ENCODE assay signal across 1 cellular context in the genomic region with DNA sequence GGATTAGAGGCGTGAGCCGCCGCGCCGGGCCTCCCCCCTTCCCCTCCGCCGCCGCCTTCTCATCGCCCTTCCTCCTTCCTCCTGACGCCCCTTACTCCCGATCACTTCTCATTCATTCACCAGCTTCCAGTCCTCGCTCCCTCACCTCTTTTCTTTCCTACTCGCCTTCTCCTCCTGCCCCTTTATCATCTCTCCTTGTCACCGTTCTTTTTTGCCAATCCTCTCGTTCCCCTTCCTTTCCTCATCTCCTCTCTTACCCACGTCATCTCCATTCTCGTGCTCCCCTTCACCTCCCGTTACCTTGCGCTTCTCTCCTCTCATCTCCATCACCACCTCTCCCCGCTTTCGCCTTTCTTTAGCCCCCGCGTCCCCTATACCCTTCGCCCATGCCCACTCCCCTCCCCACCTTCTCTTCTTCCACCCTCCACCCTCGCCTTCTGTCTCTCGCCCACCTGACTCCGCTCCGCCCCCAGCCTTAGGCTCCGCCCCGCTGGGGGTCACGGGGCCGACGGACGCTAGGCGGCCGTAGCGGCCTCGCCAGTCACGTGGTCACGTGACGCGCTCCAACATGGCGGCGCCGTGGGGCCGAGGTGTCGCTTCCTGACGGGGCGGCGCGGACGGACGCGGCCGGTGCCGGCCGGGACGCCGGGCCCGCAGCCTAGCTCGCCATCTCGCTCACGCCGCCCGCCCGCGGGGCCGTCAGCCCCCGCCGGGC.
TF ChIP-seq lines count a peak whose summit lies in the region.

A gene (plus strand): TSS at position 544 of the 715 bp plus-strand sequence. CDS start 179 bp downstream, outside the sequence.

TF ChIP-seq in HepG2, 621 proteins besides CTCF, POLR2A, EP300 and RAD21 (continued from another document and continues in another):
- TF ChIP-seq, protein P1, sequence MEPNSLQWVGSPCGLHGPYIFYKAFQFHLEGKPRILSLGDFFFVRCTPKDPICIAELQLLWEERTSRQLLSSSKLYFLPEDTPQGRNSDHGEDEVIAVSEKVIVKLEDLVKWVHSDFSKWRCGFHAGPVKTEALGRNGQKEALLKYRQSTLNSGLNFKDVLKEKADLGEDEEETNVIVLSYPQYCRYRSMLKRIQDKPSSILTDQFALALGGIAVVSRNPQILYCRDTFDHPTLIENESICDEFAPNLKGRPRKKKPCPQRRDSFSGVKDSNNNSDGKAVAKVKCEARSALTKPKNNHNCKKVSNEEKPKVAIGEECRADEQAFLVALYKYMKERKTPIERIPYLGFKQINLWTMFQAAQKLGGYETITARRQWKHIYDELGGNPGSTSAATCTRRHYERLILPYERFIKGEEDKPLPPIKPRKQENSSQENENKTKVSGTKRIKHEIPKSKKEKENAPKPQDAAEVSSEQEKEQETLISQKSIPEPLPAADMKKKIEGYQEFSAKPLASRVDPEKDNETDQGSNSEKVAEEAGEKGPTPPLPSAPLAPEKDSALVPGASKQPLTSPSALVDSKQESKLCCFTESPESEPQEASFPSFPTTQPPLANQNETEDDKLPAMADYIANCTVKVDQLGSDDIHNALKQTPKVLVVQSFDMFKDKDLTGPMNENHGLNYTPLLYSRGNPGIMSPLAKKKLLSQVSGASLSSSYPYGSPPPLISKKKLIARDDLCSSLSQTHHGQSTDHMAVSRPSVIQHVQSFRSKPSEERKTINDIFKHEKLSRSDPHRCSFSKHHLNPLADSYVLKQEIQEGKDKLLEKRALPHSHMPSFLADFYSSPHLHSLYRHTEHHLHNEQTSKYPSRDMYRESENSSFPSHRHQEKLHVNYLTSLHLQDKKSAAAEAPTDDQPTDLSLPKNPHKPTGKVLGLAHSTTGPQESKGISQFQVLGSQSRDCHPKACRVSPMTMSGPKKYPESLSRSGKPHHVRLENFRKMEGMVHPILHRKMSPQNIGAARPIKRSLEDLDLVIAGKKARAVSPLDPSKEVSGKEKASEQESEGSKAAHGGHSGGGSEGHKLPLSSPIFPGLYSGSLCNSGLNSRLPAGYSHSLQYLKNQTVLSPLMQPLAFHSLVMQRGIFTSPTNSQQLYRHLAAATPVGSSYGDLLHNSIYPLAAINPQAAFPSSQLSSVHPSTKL (CRISPR knock-in tag; IDR thresholded peaks at IDR 0.05), result peak; percentile 76
- TF ChIP-seq ZFX (CRISPR knock-in tag; IDR thresholded peaks at IDR 0.05; ENCODE audit: low read depth) (no peak), ZNF205 (CRISPR knock-in tag; IDR thresholded peaks at IDR 0.05) (0 out of 2 replicates have a peak, but pooled peaks have one; percentile 21), KDM5A (IDR thresholded peaks at IDR 0.05; ENCODE audit: borderline replicate concordance, low read length) (peak; percentile 93), JARID2 (CRISPR knock-in tag; IDR thresholded peaks at IDR 0.05; ENCODE audit: insufficient replicate concordance) (no peak), HES4 (CRISPR knock-in tag; IDR thresholded peaks at IDR 0.05; ENCODE audit: borderline replicate concordance) (peak; percentile 94), SPEN (CRISPR knock-in tag; IDR thresholded peaks at IDR 0.05; ENCODE audit: low read depth) (peak; percentile 93; the same call in 1 of the 2 replicates), ZNF264 (CRISPR knock-in tag; IDR thresholded peaks at IDR 0.05) (peak; percentile 50; the same call in 1 of the 2 replicates), ZNF431 (CRISPR knock-in tag; IDR thresholded peaks at IDR 0.05; ENCODE audit: borderline replicate concordance, low read depth) (peak; percentile 65; the same call in 1 of the 2 replicates), ZFP37 (CRISPR knock-in tag; IDR thresholded peaks at IDR 0.05; ENCODE audit: borderline replicate concordance) (peak; percentile 65; the same call in 1 of the 2 replicates), ZNF33B (CRISPR knock-in tag; IDR thresholded peaks at IDR 0.05) (peak; percentile 69; the same call in 1 of the 2 replicates), KLF13 (CRISPR knock-in tag; IDR thresholded peaks at IDR 0.05) (no peak), PAF1 (CRISPR knock-in tag; IDR thresholded peaks at IDR 0.05) (no peak), ARNT (IDR thresholded peaks at IDR 0.05) (peak; percentile 98), CBX5 (CRISPR knock-in tag; IDR thresholded peaks at IDR 0.05; ENCODE audit: borderline replicate concordance) (no peak), MAFG (CRISPR knock-in tag; IDR thresholded peaks at IDR 0.05) (no peak), NFYC (CRISPR knock-in tag; IDR thresholded peaks at IDR 0.05) (peak; percentile 34; the same call in 1 of the 2 replicates), ZFYVE20 (CRISPR knock-in tag; IDR thresholded peaks at IDR 0.05; ENCODE audit: borderline replicate concordance, low read depth) (peak; percentile 24; the same call in 1 of the 2 replicates), DR1 (CRISPR knock-in tag; IDR thresholded peaks at IDR 0.05) (peak; percentile 72; the same call in 1 of the 2 replicates), MAFF (IDR thresholded peaks at IDR 0.05; ENCODE audit: low read depth, low read length) (no peak), XRCC5 (optimal IDR thresholded peaks at IDR 0.05; ENCODE audit: low read length) (no peak), ZNF670 (CRISPR knock-in tag; IDR thresholded peaks at IDR 0.05; ENCODE audit: borderline replicate concordance) (no peak), MXD4 (CRISPR knock-in tag; IDR thresholded peaks at IDR 0.05) (no peak; the same call in none of the 2 replicates), ISX (CRISPR knock-in tag; conservative IDR thresholded peaks at IDR 0.05) (no peak), KDM5B (CRISPR knock-in tag; IDR thresholded peaks at IDR 0.05; ENCODE audit: borderline replicate concordance) (peak; percentile 22; the same call in 1 of the 2 replicates), GABPB1 (CRISPR knock-in tag; IDR thresholded peaks at IDR 0.05) (peak; percentile 85)
- TF ChIP-seq, protein P2, sequence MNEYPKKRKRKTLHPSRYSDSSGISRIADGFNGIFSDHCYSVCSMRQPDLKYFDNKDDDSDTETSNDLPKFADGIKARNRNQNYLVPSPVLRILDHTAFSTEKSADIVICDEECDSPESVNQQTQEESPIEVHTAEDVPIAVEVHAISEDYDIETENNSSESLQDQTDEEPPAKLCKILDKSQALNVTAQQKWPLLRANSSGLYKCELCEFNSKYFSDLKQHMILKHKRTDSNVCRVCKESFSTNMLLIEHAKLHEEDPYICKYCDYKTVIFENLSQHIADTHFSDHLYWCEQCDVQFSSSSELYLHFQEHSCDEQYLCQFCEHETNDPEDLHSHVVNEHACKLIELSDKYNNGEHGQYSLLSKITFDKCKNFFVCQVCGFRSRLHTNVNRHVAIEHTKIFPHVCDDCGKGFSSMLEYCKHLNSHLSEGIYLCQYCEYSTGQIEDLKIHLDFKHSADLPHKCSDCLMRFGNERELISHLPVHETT (CRISPR knock-in tag; conservative IDR thresholded peaks at IDR 0.05), result peak; percentile 90; the same call in 1 of the 2 replicates
- TF ChIP-seq, protein P3, sequence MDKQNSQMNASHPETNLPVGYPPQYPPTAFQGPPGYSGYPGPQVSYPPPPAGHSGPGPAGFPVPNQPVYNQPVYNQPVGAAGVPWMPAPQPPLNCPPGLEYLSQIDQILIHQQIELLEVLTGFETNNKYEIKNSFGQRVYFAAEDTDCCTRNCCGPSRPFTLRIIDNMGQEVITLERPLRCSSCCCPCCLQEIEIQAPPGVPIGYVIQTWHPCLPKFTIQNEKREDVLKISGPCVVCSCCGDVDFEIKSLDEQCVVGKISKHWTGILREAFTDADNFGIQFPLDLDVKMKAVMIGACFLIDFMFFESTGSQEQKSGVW (CRISPR knock-in tag; IDR thresholded peaks at IDR 0.05; ENCODE audit: borderline replicate concordance), result no peak
- TF ChIP-seq, protein P4, sequence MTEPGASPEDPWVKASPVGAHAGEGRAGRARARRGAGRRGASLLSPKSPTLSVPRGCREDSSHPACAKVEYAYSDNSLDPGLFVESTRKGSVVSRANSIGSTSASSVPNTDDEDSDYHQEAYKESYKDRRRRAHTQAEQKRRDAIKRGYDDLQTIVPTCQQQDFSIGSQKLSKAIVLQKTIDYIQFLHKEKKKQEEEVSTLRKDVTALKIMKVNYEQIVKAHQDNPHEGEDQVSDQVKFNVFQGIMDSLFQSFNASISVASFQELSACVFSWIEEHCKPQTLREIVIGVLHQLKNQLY (CRISPR knock-in tag; IDR thresholded peaks at IDR 0.05), result peak; percentile 97
- TF ChIP-seq, protein P5, sequence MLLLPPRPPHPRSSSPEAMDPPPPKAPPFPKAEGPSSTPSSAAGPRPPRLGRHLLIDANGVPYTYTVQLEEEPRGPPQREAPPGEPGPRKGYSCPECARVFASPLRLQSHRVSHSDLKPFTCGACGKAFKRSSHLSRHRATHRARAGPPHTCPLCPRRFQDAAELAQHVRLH (CRISPR knock-in tag; IDR thresholded peaks at IDR 0.05; ENCODE audit: borderline replicate concordance, low read depth), result peak; percentile 68; the same call in 1 of the 2 replicates
- TF ChIP-seq, protein P6, sequence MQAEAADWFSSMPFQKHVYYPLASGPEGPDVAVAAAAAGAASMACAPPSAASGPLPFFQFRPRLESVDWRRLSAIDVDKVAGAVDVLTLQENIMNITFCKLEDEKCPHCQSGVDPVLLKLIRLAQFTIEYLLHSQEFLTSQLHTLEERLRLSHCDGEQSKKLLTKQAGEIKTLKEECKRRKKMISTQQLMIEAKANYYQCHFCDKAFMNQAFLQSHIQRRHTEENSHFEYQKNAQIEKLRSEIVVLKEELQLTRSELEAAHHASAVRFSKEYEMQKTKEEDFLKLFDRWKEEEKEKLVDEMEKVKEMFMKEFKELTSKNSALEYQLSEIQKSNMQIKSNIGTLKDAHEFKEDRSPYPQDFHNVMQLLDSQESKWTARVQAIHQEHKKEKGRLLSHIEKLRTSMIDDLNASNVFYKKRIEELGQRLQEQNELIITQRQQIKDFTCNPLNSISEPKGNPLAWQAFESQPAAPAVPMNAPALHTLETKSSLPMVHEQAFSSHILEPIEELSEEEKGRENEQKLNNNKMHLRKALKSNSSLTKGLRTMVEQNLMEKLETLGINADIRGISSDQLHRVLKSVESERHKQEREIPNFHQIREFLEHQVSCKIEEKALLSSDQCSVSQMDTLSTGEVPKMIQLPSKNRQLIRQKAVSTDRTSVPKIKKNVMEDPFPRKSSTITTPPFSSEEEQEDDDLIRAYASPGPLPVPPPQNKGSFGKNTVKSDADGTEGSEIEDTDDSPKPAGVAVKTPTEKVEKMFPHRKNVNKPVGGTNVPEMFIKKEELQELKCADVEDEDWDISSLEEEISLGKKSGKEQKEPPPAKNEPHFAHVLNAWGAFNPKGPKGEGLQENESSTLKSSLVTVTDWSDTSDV (CRISPR knock-in tag; IDR thresholded peaks at IDR 0.05), result no peak; the same call in 1 of the 2 replicates
- TF ChIP-seq, protein P7, sequence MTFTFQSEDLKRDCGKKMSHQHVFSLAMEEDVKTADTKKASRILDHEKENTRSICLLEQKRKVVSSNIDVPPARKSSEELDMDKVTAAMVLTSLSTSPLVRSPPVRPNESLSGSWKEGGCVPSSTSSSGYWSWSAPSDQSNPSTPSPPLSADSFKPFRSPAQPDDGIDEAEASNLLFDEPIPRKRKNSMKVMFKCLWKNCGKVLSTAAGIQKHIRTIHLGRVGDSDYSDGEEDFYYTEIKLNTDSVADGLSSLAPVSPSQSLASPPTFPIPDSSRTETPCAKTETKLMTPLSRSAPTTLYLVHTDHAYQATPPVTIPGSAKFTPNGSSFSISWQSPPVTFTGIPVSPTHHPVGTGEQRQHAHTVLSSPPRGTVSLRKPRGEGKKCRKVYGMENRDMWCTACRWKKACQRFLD (CRISPR knock-in tag; IDR thresholded peaks at IDR 0.05; ENCODE audit: borderline replicate concordance), result no peak
- TF ChIP-seq, protein P8, sequence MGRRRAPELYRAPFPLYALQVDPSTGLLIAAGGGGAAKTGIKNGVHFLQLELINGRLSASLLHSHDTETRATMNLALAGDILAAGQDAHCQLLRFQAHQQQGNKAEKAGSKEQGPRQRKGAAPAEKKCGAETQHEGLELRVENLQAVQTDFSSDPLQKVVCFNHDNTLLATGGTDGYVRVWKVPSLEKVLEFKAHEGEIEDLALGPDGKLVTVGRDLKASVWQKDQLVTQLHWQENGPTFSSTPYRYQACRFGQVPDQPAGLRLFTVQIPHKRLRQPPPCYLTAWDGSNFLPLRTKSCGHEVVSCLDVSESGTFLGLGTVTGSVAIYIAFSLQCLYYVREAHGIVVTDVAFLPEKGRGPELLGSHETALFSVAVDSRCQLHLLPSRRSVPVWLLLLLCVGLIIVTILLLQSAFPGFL (CRISPR knock-in tag; IDR thresholded peaks at IDR 0.05), result no peak
- TF ChIP-seq, protein P9, sequence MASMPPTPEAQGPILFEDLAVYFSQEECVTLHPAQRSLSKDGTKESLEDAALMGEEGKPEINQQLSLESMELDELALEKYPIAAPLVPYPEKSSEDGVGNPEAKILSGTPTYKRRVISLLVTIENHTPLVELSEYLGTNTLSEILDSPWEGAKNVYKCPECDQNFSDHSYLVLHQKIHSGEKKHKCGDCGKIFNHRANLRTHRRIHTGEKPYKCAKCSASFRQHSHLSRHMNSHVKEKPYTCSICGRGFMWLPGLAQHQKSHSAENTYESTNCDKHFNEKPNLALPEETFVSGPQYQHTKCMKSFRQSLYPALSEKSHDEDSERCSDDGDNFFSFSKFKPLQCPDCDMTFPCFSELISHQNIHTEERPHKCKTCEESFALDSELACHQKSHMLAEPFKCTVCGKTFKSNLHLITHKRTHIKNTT (CRISPR knock-in tag; IDR thresholded peaks at IDR 0.05), result no peak; the same call in 1 of the 2 replicates
- TF ChIP-seq, protein P10, sequence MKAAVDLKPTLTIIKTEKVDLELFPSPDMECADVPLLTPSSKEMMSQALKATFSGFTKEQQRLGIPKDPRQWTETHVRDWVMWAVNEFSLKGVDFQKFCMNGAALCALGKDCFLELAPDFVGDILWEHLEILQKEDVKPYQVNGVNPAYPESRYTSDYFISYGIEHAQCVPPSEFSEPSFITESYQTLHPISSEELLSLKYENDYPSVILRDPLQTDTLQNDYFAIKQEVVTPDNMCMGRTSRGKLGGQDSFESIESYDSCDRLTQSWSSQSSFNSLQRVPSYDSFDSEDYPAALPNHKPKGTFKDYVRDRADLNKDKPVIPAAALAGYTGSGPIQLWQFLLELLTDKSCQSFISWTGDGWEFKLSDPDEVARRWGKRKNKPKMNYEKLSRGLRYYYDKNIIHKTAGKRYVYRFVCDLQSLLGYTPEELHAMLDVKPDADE (CRISPR knock-in tag; IDR thresholded peaks at IDR 0.05), result peak; percentile 77; the same call in 1 of the 2 replicates
- TF ChIP-seq, protein P11, sequence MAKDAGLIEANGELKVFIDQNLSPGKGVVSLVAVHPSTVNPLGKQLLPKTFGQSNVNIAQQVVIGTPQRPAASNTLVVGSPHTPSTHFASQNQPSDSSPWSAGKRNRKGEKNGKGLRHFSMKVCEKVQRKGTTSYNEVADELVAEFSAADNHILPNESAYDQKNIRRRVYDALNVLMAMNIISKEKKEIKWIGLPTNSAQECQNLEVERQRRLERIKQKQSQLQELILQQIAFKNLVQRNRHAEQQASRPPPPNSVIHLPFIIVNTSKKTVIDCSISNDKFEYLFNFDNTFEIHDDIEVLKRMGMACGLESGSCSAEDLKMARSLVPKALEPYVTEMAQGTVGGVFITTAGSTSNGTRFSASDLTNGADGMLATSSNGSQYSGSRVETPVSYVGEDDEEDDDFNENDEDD (CRISPR knock-in tag; IDR thresholded peaks at IDR 0.05; ENCODE audit: borderline replicate concordance), result peak; percentile 79; the same call in 1 of the 2 replicates
- TF ChIP-seq, protein P12, sequence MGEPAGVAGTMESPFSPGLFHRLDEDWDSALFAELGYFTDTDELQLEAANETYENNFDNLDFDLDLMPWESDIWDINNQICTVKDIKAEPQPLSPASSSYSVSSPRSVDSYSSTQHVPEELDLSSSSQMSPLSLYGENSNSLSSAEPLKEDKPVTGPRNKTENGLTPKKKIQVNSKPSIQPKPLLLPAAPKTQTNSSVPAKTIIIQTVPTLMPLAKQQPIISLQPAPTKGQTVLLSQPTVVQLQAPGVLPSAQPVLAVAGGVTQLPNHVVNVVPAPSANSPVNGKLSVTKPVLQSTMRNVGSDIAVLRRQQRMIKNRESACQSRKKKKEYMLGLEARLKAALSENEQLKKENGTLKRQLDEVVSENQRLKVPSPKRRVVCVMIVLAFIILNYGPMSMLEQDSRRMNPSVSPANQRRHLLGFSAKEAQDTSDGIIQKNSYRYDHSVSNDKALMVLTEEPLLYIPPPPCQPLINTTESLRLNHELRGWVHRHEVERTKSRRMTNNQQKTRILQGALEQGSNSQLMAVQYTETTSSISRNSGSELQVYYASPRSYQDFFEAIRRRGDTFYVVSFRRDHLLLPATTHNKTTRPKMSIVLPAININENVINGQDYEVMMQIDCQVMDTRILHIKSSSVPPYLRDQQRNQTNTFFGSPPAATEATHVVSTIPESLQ (CRISPR knock-in tag; conservative IDR thresholded peaks at IDR 0.05), result no peak
